In genomic region chr22:43554694-43555365, GRCh38 we compare ENCODE assay signal across 14 cellular contexts.
DNase-seq lines count a peak whose midpoint lies in the region; ATAC-seq and TF ChIP-seq lines count a peak whose summit lies in the region.
"Had no signal": no experiment of that assay in that cellular context is flagged by ENCODE, and none has a peak within 500 bp of the region (broad histone marks: within the 10 kb centered on the region; RNA-seq: fewer than 3 reads in every experiment).

No MANE protein-coding gene starts in this region.

- peak; percentile 9 for DNase-seq in activated CD8-positive, alpha-beta memory T cell treated with anti-CD3 and anti-CD28 coated beads, Interleukin-2, amount 10 ng/mL, durations not matched to agents 7 days and 5 days
- DNase-seq in activated CD8-positive, alpha-beta memory T cell treated with anti-CD3 and anti-CD28 coated beads for 24 hours: no peak
- DNase-seq in ecto neural progenitor cell (ENCODE audit: low spot score): peak; percentile 33
- peak; percentile 41 for DNase-seq in islet precursor cell
- DNase-seq in retina: peak; percentile 16
- DNase-seq in WERI-Rb-1: no peak
- DNase-seq: CD4-positive, CD25-positive, alpha-beta regulatory T cell; H9 had no signal

- H3K4me3 ChIP-seq in WERI-Rb-1 (ENCODE audit: low read depth, low read length): no peak overlapping the region
- H3K4me3 ChIP-seq: BLaER1 treated with 17β-estradiol and CSF1 and Interleukin-3, amounts not matched to agents 10 nM and 100 nM; GM23338 had no signal

- no peaks in the 10 kb centered on the region for H3K4me1 Mint-ChIP-seq in activated CD8-positive, alpha-beta memory T cell treated with anti-CD3 and anti-CD28 coated beads, Interleukin-2, amount 10 ng/mL, durations not matched to agents 7 days and 5 days
- H3K4me1 Mint-ChIP-seq: CD4-positive, CD25-positive, alpha-beta regulatory T cell had no signal

- no peak for ATAC-seq in activated CD8-positive, alpha-beta memory T cell treated with anti-CD3 and anti-CD28 coated beads, Interleukin-2, amount 10 ng/mL, durations not matched to agents 7 days and 5 days
- ATAC-seq in HG02678 (IDR thresholded peaks at IDR 0.05; ENCODE audit: unreplicated experiment): no peak
- ATAC-seq in GM21723 (IDR thresholded peaks at IDR 0.05; ENCODE audit: unreplicated experiment): no peak
- ATAC-seq: GM23338, HepG2 had no signal

- H3K27me3 Mint-ChIP-seq in activated CD8-positive, alpha-beta memory T cell treated with anti-CD3 and anti-CD28 coated beads, Interleukin-2, amount 10 ng/mL, durations not matched to agents 7 days and 5 days: peaks cover 2% of the 10 kb centered on the region

- H3K27ac Mint-ChIP-seq in activated CD8-positive, alpha-beta memory T cell treated with anti-CD3 and anti-CD28 coated beads, Interleukin-2, amount 10 ng/mL, durations not matched to agents 7 days and 5 days: no peak overlapping the region
- H3K27ac Mint-ChIP-seq: GM23338 had no signal

- no peak for TF ChIP-seq CTCF in WERI-Rb-1 (IDR thresholded peaks at IDR 0.05; ENCODE audit: low read depth, low read length)

- CTCF ChIA-PET in activated CD8-positive, alpha-beta memory T cell treated with anti-CD3 and anti-CD28 coated beads, Interleukin-2, amount 10 ng/mL, durations not matched to agents 7 days and 5 days (lab: Charles Lee): no interaction called here

- no peaks in the 10 kb centered on the region for H3K9me3 Mint-ChIP-seq in activated CD8-positive, alpha-beta memory T cell treated with anti-CD3 and anti-CD28 coated beads, Interleukin-2, amount 10 ng/mL, durations not matched to agents 7 days and 5 days (ENCODE audit: low read depth)

- H3K4me3 Mint-ChIP-seq in activated CD8-positive, alpha-beta memory T cell treated with anti-CD3 and anti-CD28 coated beads, Interleukin-2, amount 10 ng/mL, durations not matched to agents 7 days and 5 days: no peak overlapping the region
- H3K4me3 Mint-ChIP-seq: CD4-positive, CD25-positive, alpha-beta regulatory T cell; GM23338 had no signal

- no peaks in the 10 kb centered on the region for H3K27me3 ChIP-seq in WERI-Rb-1 (ENCODE audit: insufficient read depth, low read depth, severe bottlenecking)
- H3K27me3 ChIP-seq: BLaER1 treated with 17β-estradiol and CSF1 and Interleukin-3, amounts not matched to agents 10 nM and 100 nM had no signal

- H3K36me3 Mint-ChIP-seq in activated CD8-positive, alpha-beta memory T cell treated with anti-CD3 and anti-CD28 coated beads, Interleukin-2, amount 10 ng/mL, durations not matched to agents 7 days and 5 days: no peaks in the 10 kb centered on the region
- H3K36me3 Mint-ChIP-seq: CD4-positive, CD25-positive, alpha-beta regulatory T cell had no signal

- H3K9me3 ChIP-seq in WERI-Rb-1 (ENCODE audit: severe bottlenecking): no peaks in the 10 kb centered on the region

- H3K27ac ChIP-seq in WERI-Rb-1: no peak overlapping the region
- H3K27ac ChIP-seq: 22Rv1; BLaER1 treated with 17β-estradiol and CSF1 and Interleukin-3, amounts not matched to agents 10 nM and 100 nM had no signal

- no peaks in the 10 kb centered on the region for H3K36me3 ChIP-seq in WERI-Rb-1
- H3K36me3 ChIP-seq: BLaER1 treated with 17β-estradiol and CSF1 and Interleukin-3, amounts not matched to agents 10 nM and 100 nM had no signal

Comparison
In these comparisons a context has a peak if more than half of its experiments do, and no peak if none do; other contexts are left out.
1. DNase-seq: peak in activated CD8-positive, alpha-beta memory T cell treated with anti-CD3 and anti-CD28 coated beads, Interleukin-2, amount 10 ng/mL, durations not matched to agents 7 days and 5 days (single experiment), ecto neural progenitor cell (single experiment), islet precursor cell (single experiment) and retina (single experiment); none in activated CD8-positive, alpha-beta memory T cell treated with anti-CD3 and anti-CD28 coated beads for 24 hours (single experiment) and WERI-Rb-1 (single experiment).